In genomic region chr3:43621406-43621973, GRCh38 we compare ENCODE assay signal across 8 cellular contexts. TPM values are rescaled to one million over a fixed set of nuclear protein-coding genes. Genes with fewer than 3 reads are reported as not detected.
A peak's percentile ranks its signal among the peaks of the same experiment; 100 is the strongest.
DNase-seq lines count a peak whose midpoint lies in the region; ATAC-seq, FAIRE-seq and TF ChIP-seq lines count a peak whose summit lies in the region.

No MANE protein-coding gene starts in this region.

- H3K4me1 ChIP-seq in HepG2 (ENCODE audit: insufficient read depth, low read length), result peaks cover 35% of the 10 kb centered on the region
- H3K4me1 ChIP-seq in thoracic aorta (ENCODE audit: control insufficient read depth in 1 of 2, low read depth in 2 of 2), result peaks cover 0 to 18% of the 10 kb centered on the region in 2 donors

- H3K79me2 ChIP-seq in HepG2 (ENCODE audit: insufficient read depth, low read length), result no peaks in the 10 kb centered on the region

- TF ChIP-seq EP300 in Ishikawa (IDR thresholded peaks at IDR 0.05; ENCODE audit: borderline replicate concordance), result no peak
- TF ChIP-seq EP300 in HepG2 (IDR thresholded peaks at IDR 0.05; ENCODE audit: low read depth in 2 of 2, low read length in 2 of 2), result no peak
- TF ChIP-seq EP300 in HepG2 (CRISPR knock-in tag; IDR thresholded peaks at IDR 0.05; ENCODE audit: borderline replicate concordance), result no peak

- 1% methylated on average over 20 of the region's 44 CpGs for WGBS in HepG2 (ENCODE audit: low lambda C conversion rate)

- peak; percentile 58 for ATAC-seq in HepG2
- peak; percentile 26 for ATAC-seq in thoracic aorta (ENCODE audit: insufficient number of reproducible peaks, low FRiP score, low read depth)
- ATAC-seq in HG03196 (IDR thresholded peaks at IDR 0.05; ENCODE audit: unreplicated experiment), result no peak

- CTCF ChIA-PET in HepG2 (lab: Yijun Ruan, JAX; ENCODE audit: low intra/inter-chr PET ratio, low total read pairs), result no interaction called here

- H4K20me1 ChIP-seq in HepG2 (ENCODE audit: insufficient read depth, low read length), result no peaks in the 10 kb centered on the region

- no peak; a peak in 1 of 4 replicates for TF ChIP-seq POLR2A in HepG2 (IDR thresholded peaks at IDR 0.05; ENCODE audit: insufficient read depth in 1 of 2, low read depth in 2 of 2, low read length in 2 of 2)

- intact Hi-C loops in HepG2 (cut with micrococcal nuclease; ENCODE audit: unreplicated experiment), result no loop called here

- TF ChIP-seq RAD21 in Ishikawa (IDR thresholded peaks at IDR 0.05; ENCODE audit: low read depth) (no peak), HepG2 (CRISPR knock-in tag; IDR thresholded peaks at IDR 0.05) (no peak)

- FAIRE-seq in HepG2 (lab: Jason Lieb, UNC), result no peak

- no TSS peak for BruUV-seq in HepG2 (replicated peaks; lab: Mats Ljungman, UMichigan)

- H3K9me3 ChIP-seq in HepG2 (ENCODE audit: low read length) (no peaks in the 10 kb centered on the region), thoracic aorta (no peaks in the 10 kb centered on the region)

- in situ Hi-C loops in HepG2 (cut with HindIII; ENCODE audit: extremely low pct_ligation_motif_present, low pct_unique_long_range_greater_than_20kb), result no loop called here

- peak overlapping the region; percentile 98 for H3K4me2 ChIP-seq in HepG2 (ENCODE audit: low read depth, low read length)

- peak overlapping the region; percentile 90 for H2AFZ ChIP-seq in HepG2 (ENCODE audit: low read length)

- no peak for TF ChIP-seq CTCF in GM12864 (IDR thresholded peaks at IDR 0.05; ENCODE audit: low read depth, low read length, missing control alignments)
- no peak for TF ChIP-seq CTCF in cardiac fibroblast (IDR thresholded peaks at IDR 0.05; ENCODE audit: low read depth, low read length)
- TF ChIP-seq CTCF in HepG2 (CRISPR knock-in tag; IDR thresholded peaks at IDR 0.05), result no peak
- TF ChIP-seq CTCF in thoracic aorta (IDR thresholded peaks at IDR 0.05), result no peak

- H3K9ac ChIP-seq in HepG2 (ENCODE audit: insufficient read depth, low read depth, low read length), result peak overlapping the region; percentile 77

- H3K27ac ChIP-seq in HepG2 (ENCODE audit: extremely low read length, insufficient read depth, low read length) (peak overlapping the region; percentile 46), thoracic aorta (peak overlapping the region; percentile 73 to 82)

- POLR2A ChIA-PET in HepG2 (lab: Yijun Ruan, JAX), result no interaction called here

- DNase-seq in GM12864 (ENCODE audit: low read depth), result no peak
- DNase-seq in cardiac fibroblast (ENCODE audit: low read depth in 2 of 2), result peak in 1 of 2 donors; percentile 20
- no peak for DNase-seq in HepG2 (ENCODE audit: low spot score)
- no peak for DNase-seq in thoracic aorta (ENCODE audit: low spot score)
- DNase-seq in stimulated activated CD4-positive, alpha-beta T cell treated with anti-CD3 and anti-CD28 coated beads, Interleukin-4, amount 100 ng/mL, for 24 hours, result no peak
- DNase-seq in NCI-H446 treated with DMSO at 0.1 percent for 48 hours (lab: John Stamatoyannopoulos, UW), result no peak

- H3K27me3 ChIP-seq in HepG2 (ENCODE audit: control insufficient read depth in 1 of 2, insufficient read depth in 2 of 2, low read length in 2 of 2) (no peaks in the 10 kb centered on the region; a peak in 1 of 5 replicates), thoracic aorta (replicated peaks; ENCODE audit: insufficient read depth) (no peaks in the 10 kb centered on the region)

- H3K36me3 ChIP-seq in HepG2 (replicated peaks in 1 of 2; ENCODE audit: control insufficient read depth in 1 of 2, insufficient read depth in 2 of 2, low read length in 2 of 2) (no peaks in the 10 kb centered on the region), thoracic aorta (no peaks in the 10 kb centered on the region)

- H3K4me3 ChIP-seq in GM12864 (ENCODE audit: low read depth, low read length) (peak overlapping the region; percentile 67), cardiac fibroblast (replicated peaks in 1 of 2; ENCODE audit: low read depth in 2 of 2, low read length in 2 of 2) (peak overlapping the region; percentile 86), HepG2 (replicated peaks in 1 of 3; ENCODE audit: insufficient read depth in 1 of 3, low read depth in 2 of 3, low read length in 3 of 3) (peak overlapping the region; percentile 89 to 98 (median 92)), thoracic aorta (peak overlapping the region; percentile 90)

TF ChIP-seq in Ishikawa, 13 proteins besides CTCF, POLR2A, EP300 and RAD21 (continues in another document):
- TF ChIP-seq TAF1 (IDR thresholded peaks at IDR 0.05; ENCODE audit: low read depth), result peak; percentile 14; the same call in 1 of the 2 replicates
- no peak for TF ChIP-seq REST (IDR thresholded peaks at IDR 0.05; ENCODE audit: low read depth)

TF ChIP-seq in HepG2, 621 proteins besides CTCF, POLR2A, EP300 and RAD21 (continues in another document):
- TF ChIP-seq HNRNPUL1 (IDR thresholded peaks at IDR 0.05; ENCODE audit: low read depth, low read length), result no peak
- TF ChIP-seq RELA (CRISPR knock-in tag; IDR thresholded peaks at IDR 0.05), result no peak
- no peak for TF ChIP-seq TARDBP (CRISPR knock-in tag; IDR thresholded peaks at IDR 0.05)
- TF ChIP-seq KLF9 (CRISPR knock-in tag; IDR thresholded peaks at IDR 0.05; ENCODE audit: low read depth), result no peak
- TF ChIP-seq HNF1B (CRISPR knock-in tag; IDR thresholded peaks at IDR 0.05), result 0 out of 2 replicates have a peak, but pooled peaks have one; percentile 43
- TF ChIP-seq ZNF747 (CRISPR knock-in tag; IDR thresholded peaks at IDR 0.05; ENCODE audit: borderline replicate concordance), result peak; percentile 54; the same call in 1 of the 2 replicates
- TF ChIP-seq ATF7-NPFF (CRISPR knock-in tag; IDR thresholded peaks at IDR 0.05; ENCODE audit: low read depth), result 0 out of 2 replicates have a peak, but pooled peaks have one; percentile 30
- TF ChIP-seq ZNF350 (CRISPR knock-in tag; IDR thresholded peaks at IDR 0.05; ENCODE audit: borderline replicate concordance, low read depth), result peak; percentile 34; the same call in 1 of the 2 replicates
- no peak for TF ChIP-seq NFE2L1 (CRISPR knock-in tag; IDR thresholded peaks at IDR 0.05; ENCODE audit: borderline replicate concordance)
- 0 out of 2 replicates have a peak, but pooled peaks have one; percentile 20 for TF ChIP-seq ZNF770 (CRISPR knock-in tag; IDR thresholded peaks at IDR 0.05)
- TF ChIP-seq TOE1 (CRISPR knock-in tag; IDR thresholded peaks at IDR 0.05), result no peak
- no peak for TF ChIP-seq GZF1 (CRISPR knock-in tag; IDR thresholded peaks at IDR 0.05)

RNA-seq across cellular contexts. Expression of gene ANO10, which starts 0.3 kb away (rescaled TPM):
- 7.6 and 13.1 TPM in 2 replicates for total RNA-seq in HepG2 (2016; rRNA removed; fragmentation: Illumina TruSeq; extraction: Trizol)
- 6.1 and 7.0 TPM in 2 replicates for total RNA-seq in HepG2 (2016; cell fraction: cytosol; rRNA removed; fragmentation: Illumina TruSeq; extraction: Trizol; ENCODE audit: low read depth)
- total RNA-seq in HepG2 (2016; cell fraction: insoluble cytoplasmic fraction; rRNA removed; fragmentation: Illumina TruSeq; extraction: Trizol), result 6.9 and 11.9 TPM in 2 replicates
- 4.6 and 6.2 TPM in 2 replicates for total RNA-seq in HepG2 (2016; cell fraction: membrane; rRNA removed; fragmentation: Illumina TruSeq; extraction: Trizol)
- total RNA-seq in HepG2 (2016; cell fraction: nucleus; rRNA removed; fragmentation: Illumina TruSeq; extraction: Trizol), result 15.9 and 17.5 TPM in 2 replicates
- polyA plus RNA-seq in HepG2 (2011; rRNA removed), result 9.9 and 10.4 TPM in 2 replicates
- 8.4 and 11.7 TPM in 2 replicates for polyA plus RNA-seq in HepG2 (2011; cell fraction: cytosol; rRNA removed)
- polyA plus RNA-seq in HepG2 (2011; cell fraction: nucleus; rRNA removed), result 4.4 and 7.0 TPM in 2 replicates
- 9.7 and 11.0 TPM in 2 replicates for polyA plus RNA-seq in HepG2 (2012)
- polyA plus RNA-seq in HepG2 (2016; cell fraction: cytosol; fragmentation: Illumina TruSeq; extraction: Trizol; ENCODE audit: low read depth), result 2.3 and 2.4 TPM in 2 replicates
- polyA plus RNA-seq in HepG2 (2016; cell fraction: insoluble cytoplasmic fraction; fragmentation: Illumina TruSeq; extraction: Trizol; ENCODE audit: low read depth), result 10.0 and 11.5 TPM in 2 replicates
- polyA plus RNA-seq in HepG2 (2016; cell fraction: membrane; fragmentation: Illumina TruSeq; extraction: Trizol; ENCODE audit: low read depth), result 4.2 and 5.1 TPM in 2 replicates
- 18.3 and 20.2 TPM in 2 replicates for polyA plus RNA-seq in HepG2 (2016; cell fraction: nucleus; fragmentation: Illumina TruSeq; extraction: Trizol; ENCODE audit: insufficient read depth, low read depth)
- 24.7 and 25.0 TPM in 2 replicates for polyA minus RNA-seq in HepG2 (2011; rRNA and poly(A)+ RNA removed; ENCODE audit: low replicate concordance)
- polyA minus RNA-seq in HepG2 (2011; cell fraction: cytosol; rRNA and poly(A)+ RNA removed), result 9.2 and 10.2 TPM in 2 replicates
- 22.0 and 23.4 TPM in 2 replicates for polyA minus RNA-seq in HepG2 (2011; cell fraction: nucleus; rRNA and poly(A)+ RNA removed)
- total RNA-seq in thoracic aorta, result 10 to 100 TPM; 22.4 to 23.2 TPM
